Comparison of ENCODE assay signal across 33 cellular contexts in genomic region chr3:155218470-155218869, GRCh38.
"Had no signal": no experiment of that assay in that cellular context is flagged by ENCODE, and none has a peak within 500 bp of the region (broad histone marks: within the 10 kb centered on the region; RNA-seq: fewer than 3 reads in every experiment).

No MANE protein-coding gene starts in this region.

- DNase-seq: activated CD4-positive, alpha-beta memory T cell treated with anti-CD3 and anti-CD28 coated beads for 36 hours; activated CD4-positive, alpha-beta T cell treated with anti-CD3 and anti-CD28 coated beads for 48 hours; activated CD4-positive, alpha-beta T cell treated with anti-CD3 and anti-CD28 coated beads, Interleukin-2, amount 50 U/mL, for 1 hour; activated CD8-positive, alpha-beta memory T cell treated with anti-CD3 and anti-CD28 coated beads, Interleukin-2, amount 10 ng/mL, durations not matched to agents 7 days and 5 days; activated CD8-positive, alpha-beta memory T cell treated with anti-CD3 and anti-CD28 coated beads, Interleukin-2, amount 50 U/mL, for 4 hours; activated CD8-positive, alpha-beta T cell treated with anti-CD3 and anti-CD28 coated beads, Interleukin-2, amount 10 ng/mL, durations not matched to agents 7 days and 5 days; activated effector memory CD4-positive, alpha-beta T cell treated with anti-CD3 and anti-CD28 coated beads, Interleukin-2, amount 50 U/mL, for 16 hours; activated naive CD4-positive, alpha-beta T cell treated with anti-CD3 and anti-CD28 coated beads for 36 hours; activated naive CD8-positive, alpha-beta T cell treated with anti-CD3 and anti-CD28 coated beads for 36 hours; activated naive CD8-positive, alpha-beta T cell treated with anti-CD3 and anti-CD28 coated beads, Interleukin-2, amount 50 U/mL, for 24 hours; activated T-cell treated with anti-CD3 and anti-CD28 coated beads, Interleukin-2, amount 50 U/mL, for 1 hour; activated T-cell treated with anti-CD3 and anti-CD28 coated beads, Interleukin-2, amount 50 U/mL, for 48 hours; adrenal gland; central memory CD4-positive, alpha-beta T cell; cerebellar nuclear complex; effector CD8-positive, alpha-beta T cell; esophagus squamous epithelium; foreskin fibroblast; head of caudate nucleus; hypothalamus; T-helper 1 cell; T-helper 17 cell; T1000 had no signal

- H3K4me1 ChIP-seq: adrenal gland, ascending aorta, breast epithelium, esophagus squamous epithelium had no signal

- H3K27me3 ChIP-seq: adrenal gland, ascending aorta, breast epithelium, cardiac muscle cell, esophagus squamous epithelium had no signal

- H3K9me3 ChIP-seq: adrenal gland, ascending aorta, esophagus squamous epithelium had no signal

- H3K27me3 Mint-ChIP-seq: activated CD4-positive, alpha-beta memory T cell treated with anti-CD3 and anti-CD28 coated beads for 36 hours; activated CD8-positive, alpha-beta memory T cell treated with anti-CD3 and anti-CD28 coated beads, Interleukin-2, amount 10 ng/mL, durations not matched to agents 7 days and 5 days; activated naive CD4-positive, alpha-beta T cell treated with anti-CD3 and anti-CD28 coated beads, Interleukin-2, amount 50 U/mL, for 24 hours; activated naive CD8-positive, alpha-beta T cell treated with anti-CD3 and anti-CD28 coated beads for 36 hours; activated naive CD8-positive, alpha-beta T cell treated with anti-CD3 and anti-CD28 coated beads, Interleukin-2, amount 50 U/mL, for 24 hours; brain; T-helper 17 cell had no signal

- H3K27ac ChIP-seq: adrenal gland, ascending aorta, breast epithelium, cardiac muscle cell, epithelial cell of prostate, esophagus squamous epithelium had no signal

- H3K36me3 ChIP-seq: adrenal gland, ascending aorta, breast epithelium, cardiac muscle cell, esophagus squamous epithelium had no signal

- H3K4me3 ChIP-seq: adrenal gland, ascending aorta, breast epithelium, cardiac muscle cell, esophagus squamous epithelium had no signal

- H3K27ac Mint-ChIP-seq: activated CD4-positive, alpha-beta memory T cell treated with anti-CD3 and anti-CD28 coated beads for 36 hours; activated CD8-positive, alpha-beta memory T cell treated with anti-CD3 and anti-CD28 coated beads, Interleukin-2, amount 10 ng/mL, durations not matched to agents 7 days and 5 days; activated CD8-positive, alpha-beta T cell treated with anti-CD3 and anti-CD28 coated beads, Interleukin-2, amount 10 ng/mL, durations not matched to agents 7 days and 5 days; activated naive CD4-positive, alpha-beta T cell treated with anti-CD3 and anti-CD28 coated beads for 36 hours; activated naive CD4-positive, alpha-beta T cell treated with anti-CD3 and anti-CD28 coated beads, Interleukin-2, amount 50 U/mL, for 24 hours; activated naive CD8-positive, alpha-beta T cell treated with anti-CD3 and anti-CD28 coated beads for 36 hours; activated naive CD8-positive, alpha-beta T cell treated with anti-CD3 and anti-CD28 coated beads, Interleukin-2, amount 50 U/mL, for 24 hours; activated T-helper 1 cell treated with anti-CD3 and anti-CD28 coated beads, Interleukin-12 subunit alpha, Interleukin-12 subunit beta, Interleukin-2, Interleukin-4 antibody, amounts not matched to agents 30 ng/mL and 10 ng/mL and 1 ng/mL, durations not matched to agents 14 hours and 24 hours and 36 hours; activated T-helper 2 cell treated with anti-CD3 and anti-CD28 coated beads, Interferon-gamma antibody, Interleukin-2, Interleukin-4, amounts not matched to agents 10 μg/mL and 5 μg/mL and 100 μg/mL, durations not matched to agents 14 hours and 24 hours and 36 hours; brain; T-helper 17 cell; T-helper 2 cell treated with Interferon-gamma antibody and Interleukin-4, amounts not matched to agents 5 μg/mL and 100 μg/mL, for 36 hours; WTC11 had no signal

- H3K4me1 Mint-ChIP-seq: activated CD8-positive, alpha-beta memory T cell treated with anti-CD3 and anti-CD28 coated beads, Interleukin-2, amount 10 ng/mL, durations not matched to agents 7 days and 5 days; activated naive CD4-positive, alpha-beta T cell treated with anti-CD3 and anti-CD28 coated beads, Interleukin-2, amount 50 U/mL, for 24 hours; activated naive CD8-positive, alpha-beta T cell treated with anti-CD3 and anti-CD28 coated beads for 36 hours; activated naive CD8-positive, alpha-beta T cell treated with anti-CD3 and anti-CD28 coated beads, Interleukin-2, amount 50 U/mL, for 24 hours; brain; T-helper 17 cell had no signal

- H3K36me3 Mint-ChIP-seq: activated CD4-positive, alpha-beta memory T cell treated with anti-CD3 and anti-CD28 coated beads for 36 hours; activated CD8-positive, alpha-beta memory T cell treated with anti-CD3 and anti-CD28 coated beads, Interleukin-2, amount 10 ng/mL, durations not matched to agents 7 days and 5 days; activated naive CD4-positive, alpha-beta T cell treated with anti-CD3 and anti-CD28 coated beads, Interleukin-2, amount 50 U/mL, for 24 hours; activated naive CD8-positive, alpha-beta T cell treated with anti-CD3 and anti-CD28 coated beads for 36 hours; brain had no signal

- H3K4me3 Mint-ChIP-seq: activated CD4-positive, alpha-beta memory T cell treated with anti-CD3 and anti-CD28 coated beads for 36 hours; activated CD8-positive, alpha-beta memory T cell treated with anti-CD3 and anti-CD28 coated beads, Interleukin-2, amount 10 ng/mL, durations not matched to agents 7 days and 5 days; activated CD8-positive, alpha-beta T cell treated with anti-CD3 and anti-CD28 coated beads, Interleukin-2, amount 10 ng/mL, durations not matched to agents 7 days and 5 days; activated naive CD4-positive, alpha-beta T cell treated with anti-CD3 and anti-CD28 coated beads for 36 hours; activated naive CD4-positive, alpha-beta T cell treated with anti-CD3 and anti-CD28 coated beads, Interleukin-2, amount 50 U/mL, for 24 hours; activated naive CD8-positive, alpha-beta T cell treated with anti-CD3 and anti-CD28 coated beads for 36 hours; activated naive CD8-positive, alpha-beta T cell treated with anti-CD3 and anti-CD28 coated beads, Interleukin-2, amount 50 U/mL, for 24 hours; activated T-helper 1 cell treated with anti-CD3 and anti-CD28 coated beads, Interleukin-12 subunit alpha, Interleukin-12 subunit beta, Interleukin-2, Interleukin-4 antibody, amounts not matched to agents 30 ng/mL and 10 ng/mL and 1 ng/mL, durations not matched to agents 14 hours and 24 hours and 36 hours; brain; T-helper 17 cell; T-helper 2 cell treated with Interferon-gamma antibody and Interleukin-4, amounts not matched to agents 5 μg/mL and 100 μg/mL, for 36 hours; WTC11 had no signal
